Comparison of ENCODE assay signal across 15 cellular contexts in the genomic region with DNA sequence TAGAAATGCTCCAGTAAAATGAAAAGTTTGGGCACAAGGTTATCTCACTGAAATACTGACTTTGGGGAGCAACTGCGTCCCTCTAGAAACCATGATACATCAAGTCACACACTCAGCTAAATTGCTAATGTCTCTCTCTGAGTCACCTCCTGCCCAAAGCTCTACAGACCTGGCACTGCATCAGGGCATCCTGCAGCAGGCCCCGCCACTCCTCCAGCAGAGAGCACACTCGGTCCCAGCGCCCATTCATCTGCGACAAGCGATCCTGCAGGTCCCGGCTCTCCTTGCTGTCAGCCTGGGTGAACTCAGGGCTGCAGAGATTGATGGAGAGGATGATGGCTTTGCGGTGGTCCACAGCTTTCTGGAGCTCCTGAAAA.
DNase-seq lines count a peak whose midpoint lies in the region; ATAC-seq, FAIRE-seq and TF ChIP-seq lines count a peak whose summit lies in the region.
"Had no signal": no experiment of that assay in that cellular context is flagged by ENCODE, and none has a peak within 500 bp of the region (broad histone marks: within the 10 kb centered on the region; RNA-seq: fewer than 3 reads in every experiment).

No MANE protein-coding gene starts in this region.

- no peaks in the 10 kb centered on the region for H3K36me3 ChIP-seq in mucosa of descending colon (ENCODE audit: low read depth)
- no peaks in the 10 kb centered on the region for H3K36me3 ChIP-seq in H7 (replicated peaks; ENCODE audit: control insufficient read depth, insufficient read depth, low read length)
- H3K36me3 ChIP-seq: ovary had no signal

- no peaks in the 10 kb centered on the region for H3K9me3 Mint-ChIP-seq in activated T-cell treated with anti-CD3 and anti-CD28 coated beads, Interleukin-2, amount 50 U/mL, for 72 hours
- no peaks in the 10 kb centered on the region for H3K9me3 Mint-ChIP-seq in activated T-cell treated with anti-CD3 and anti-CD28 coated beads, Interleukin-2, amount 50 U/mL, for 4 hours
- H3K9me3 Mint-ChIP-seq: central memory CD8-positive, alpha-beta T cell; stimulated activated naive CD8-positive, alpha-beta T cell treated with anti-CD3 and anti-CD28 coated beads, Interleukin-15, Interleukin-2, amounts not matched to agents 100 ng/mL and 50 ng/mL, for 24 hours had no signal

- H3K4me1 Mint-ChIP-seq in activated T-cell treated with anti-CD3 and anti-CD28 coated beads, Interleukin-2, amount 50 U/mL, for 72 hours (ENCODE audit: low read depth): no peaks in the 10 kb centered on the region
- H3K4me1 Mint-ChIP-seq in activated T-cell treated with anti-CD3 and anti-CD28 coated beads, Interleukin-2, amount 50 U/mL, for 4 hours (ENCODE audit: low read depth): no peaks in the 10 kb centered on the region
- H3K4me1 Mint-ChIP-seq: central memory CD8-positive, alpha-beta T cell had no signal

- no peak for ATAC-seq in activated T-cell treated with anti-CD3 and anti-CD28 coated beads, Interleukin-2, amount 50 U/mL, for 72 hours (replicated peaks in 1 of 2)
- ATAC-seq in activated T-cell treated with anti-CD3 and anti-CD28 coated beads, Interleukin-2, amount 50 U/mL, for 4 hours: no peak
- ATAC-seq in mucosa of descending colon: peak; percentile 49

- H3K4me1 ChIP-seq in mucosa of descending colon (ENCODE audit: low read depth): no peaks in the 10 kb centered on the region

- H3K4me3 ChIP-seq in mucosa of descending colon (no peak overlapping the region), H7 (ENCODE audit: insufficient read depth, low read depth, low read length) (no peak overlapping the region)
- H3K4me3 ChIP-seq: ovary had no signal

- no peak overlapping the region for H3K4me3 Mint-ChIP-seq in activated T-cell treated with anti-CD3 and anti-CD28 coated beads, Interleukin-2, amount 50 U/mL, for 72 hours
- H3K4me3 Mint-ChIP-seq in activated T-cell treated with anti-CD3 and anti-CD28 coated beads, Interleukin-2, amount 50 U/mL, for 4 hours: no peak overlapping the region
- H3K4me3 Mint-ChIP-seq: central memory CD8-positive, alpha-beta T cell; stimulated activated naive CD8-positive, alpha-beta T cell treated with anti-CD3 and anti-CD28 coated beads, Interleukin-15, Interleukin-2, amounts not matched to agents 100 ng/mL and 50 ng/mL, for 24 hours had no signal

- peak overlapping the region; percentile 67 for H3K27ac Mint-ChIP-seq in activated T-cell treated with anti-CD3 and anti-CD28 coated beads, Interleukin-2, amount 50 U/mL, for 72 hours
- H3K27ac Mint-ChIP-seq: stimulated activated naive CD8-positive, alpha-beta T cell treated with anti-CD3 and anti-CD28 coated beads, Interleukin-15, Interleukin-2, amounts not matched to agents 100 ng/mL and 50 ng/mL, for 24 hours had no signal

- no peak for TF ChIP-seq CTCF in mucosa of descending colon (IDR thresholded peaks at IDR 0.05)

- H3K9me3 ChIP-seq in mucosa of descending colon: no peaks in the 10 kb centered on the region
- H3K9me3 ChIP-seq: ovary had no signal

- no peaks in the 10 kb centered on the region for H3K27me3 ChIP-seq in H7 (ENCODE audit: control insufficient read depth, insufficient read depth, low read length)
- H3K27me3 ChIP-seq: ovary had no signal

- peaks cover 0 to 7% of the 10 kb centered on the region in 2 donors for H3K36me3 Mint-ChIP-seq in activated T-cell treated with anti-CD3 and anti-CD28 coated beads, Interleukin-2, amount 50 U/mL, for 72 hours (ENCODE audit: insufficient read depth in 2 of 2)
- H3K36me3 Mint-ChIP-seq in activated T-cell treated with anti-CD3 and anti-CD28 coated beads, Interleukin-2, amount 50 U/mL, for 4 hours (ENCODE audit: insufficient read depth): peaks cover 41% of the 10 kb centered on the region

- DNase-seq in activated T-cell treated with anti-CD3 and anti-CD28 coated beads, Interleukin-2, amount 50 U/mL, for 72 hours: no peak
- DNase-seq in activated T-cell treated with anti-CD3 and anti-CD28 coated beads, Interleukin-2, amount 50 U/mL, for 4 hours: no peak
- DNase-seq in NCI-H146 (lab: John Stamatoyannopoulos, UW) (peak; percentile 90), SW480 (ENCODE audit: low spot score) (peak; percentile 41), mucosa of descending colon (no peak), NCI-H446 treated with DMSO at 0.1 percent for 48 hours (lab: John Stamatoyannopoulos, UW) (no peak), GM19239 (ENCODE audit: insufficient read length, low spot score) (no peak), H7 (no peak)
- DNase-seq: activated naive CD4-positive, alpha-beta T cell treated with anti-CD3 and anti-CD28 coated beads, Interleukin-2, amount 50 U/mL, for 16 hours; GOT3; OCI-M1; ovary; SW 1271 had no signal

- intact Hi-C loops in mucosa of descending colon (cut with DNase I, micrococcal nuclease): no loop called here

- no peaks in the 10 kb centered on the region for H3K27me3 Mint-ChIP-seq in activated T-cell treated with anti-CD3 and anti-CD28 coated beads, Interleukin-2, amount 50 U/mL, for 72 hours (ENCODE audit: low read depth)
- H3K27me3 Mint-ChIP-seq in activated T-cell treated with anti-CD3 and anti-CD28 coated beads, Interleukin-2, amount 50 U/mL, for 4 hours (ENCODE audit: low read depth): no peaks in the 10 kb centered on the region
- H3K27me3 Mint-ChIP-seq: central memory CD8-positive, alpha-beta T cell; stimulated activated naive CD8-positive, alpha-beta T cell treated with anti-CD3 and anti-CD28 coated beads, Interleukin-15, Interleukin-2, amounts not matched to agents 100 ng/mL and 50 ng/mL, for 24 hours had no signal

- FAIRE-seq in GM19239 (lab: Jason Lieb, UNC): no peak

Comparison
In these comparisons a context has a peak if more than half of its experiments do, and no peak if none do; other contexts are left out.
1. DNase-seq: peak in NCI-H146 (single experiment) and SW480 (single experiment); none in activated T-cell treated with anti-CD3 and anti-CD28 coated beads, Interleukin-2, amount 50 U/mL, for 72 hours (0 of 2), activated T-cell treated with anti-CD3 and anti-CD28 coated beads, Interleukin-2, amount 50 U/mL, for 4 hours (single experiment), mucosa of descending colon (0 of 3), NCI-H446 treated with DMSO at 0.1 percent for 48 hours (single experiment), GM19239 (single experiment) and H7 (single experiment).